In genomic region chr3:159919873-159920272, GRCh38 we compare ENCODE assay signal across 12 cellular contexts.
DNase-seq lines count a peak whose midpoint lies in the region; ATAC-seq and TF ChIP-seq lines count a peak whose summit lies in the region.
"Had no signal": no experiment of that assay in that cellular context is flagged by ENCODE, and none has a peak within 500 bp of the region (broad histone marks: within the 10 kb centered on the region; RNA-seq: fewer than 3 reads in every experiment).

No MANE protein-coding gene starts in this region.

- no peak for TF ChIP-seq CTCF in cardiac fibroblast (IDR thresholded peaks at IDR 0.05; ENCODE audit: low read depth, low read length)

- no peaks in the 10 kb centered on the region for H3K9me3 Mint-ChIP-seq in CD8-positive, alpha-beta memory T cell
- H3K9me3 Mint-ChIP-seq: IgD-negative memory B cell; T-helper 2 cell treated with Interferon-gamma antibody and Interleukin-4, amounts not matched to agents 5 μg/mL and 100 μg/mL, for 36 hours had no signal

- CTCF ChIA-PET in CD8-positive, alpha-beta memory T cell (lab: Charles Lee): no interaction called here

- no peaks in the 10 kb centered on the region for H3K36me3 ChIP-seq in CD8-positive, alpha-beta memory T cell (ENCODE audit: insufficient read depth, low read length)

- H3K27ac ChIP-seq in CD8-positive, alpha-beta memory T cell (ENCODE audit: low read depth, low read length): no peak overlapping the region

- H3K4me1 ChIP-seq in CD8-positive, alpha-beta memory T cell (ENCODE audit: insufficient read depth, low read length): no peaks in the 10 kb centered on the region

- H3K27me3 Mint-ChIP-seq in CD8-positive, alpha-beta memory T cell: peaks cover 16 to 21% of the 10 kb centered on the region in 2 donors
- H3K27me3 Mint-ChIP-seq: IgD-negative memory B cell had no signal

- no peaks in the 10 kb centered on the region for H3K36me3 Mint-ChIP-seq in CD8-positive, alpha-beta memory T cell
- H3K36me3 Mint-ChIP-seq: IgD-negative memory B cell had no signal

- H3K4me1 Mint-ChIP-seq in CD8-positive, alpha-beta memory T cell: no peaks in the 10 kb centered on the region

- H3K4me3 ChIP-seq in cardiac fibroblast (replicated peaks in 1 of 2; ENCODE audit: low read depth in 2 of 2, low read length in 2 of 2): no peak overlapping the region
- H3K4me3 ChIP-seq in CD8-positive, alpha-beta memory T cell (ENCODE audit: low read length): no peak overlapping the region

- peak; percentile 75 for ATAC-seq in GM18499 (IDR thresholded peaks at IDR 0.05; ENCODE audit: insufficient read depth, unreplicated experiment)
- peak; percentile 74 for ATAC-seq in GM21576 (IDR thresholded peaks at IDR 0.05; ENCODE audit: unreplicated experiment)
- ATAC-seq in HG03432 (IDR thresholded peaks at IDR 0.05; ENCODE audit: unreplicated experiment): peak; percentile 80

- DNase-seq in cardiac fibroblast (ENCODE audit: low read depth in 2 of 2): peak; percentile 38 to 70
- DNase-seq in CD8-positive, alpha-beta memory T cell: no peak
- DNase-seq in NCI-H128 (lab: John Stamatoyannopoulos, UW; ENCODE audit: unreplicated experiment): no peak
- DNase-seq in NCI-H526 (lab: John Stamatoyannopoulos, UW): no peak
- DNase-seq in NCI-H345 treated with DMSO at 0.1 percent for 48 hours (lab: John Stamatoyannopoulos, UW; ENCODE audit: unreplicated experiment): no peak
- DNase-seq: amygdala, left cardiac atrium had no signal

- no peak overlapping the region for H3K4me3 Mint-ChIP-seq in CD8-positive, alpha-beta memory T cell
- H3K4me3 Mint-ChIP-seq: IgD-negative memory B cell; T-helper 2 cell treated with Interferon-gamma antibody and Interleukin-4, amounts not matched to agents 5 μg/mL and 100 μg/mL, for 36 hours had no signal

- no peak overlapping the region for H3K27ac Mint-ChIP-seq in CD8-positive, alpha-beta memory T cell
- H3K27ac Mint-ChIP-seq: IgD-negative memory B cell; T-helper 2 cell treated with Interferon-gamma antibody and Interleukin-4, amounts not matched to agents 5 μg/mL and 100 μg/mL, for 36 hours had no signal

- no peaks in the 10 kb centered on the region for H3K9me3 ChIP-seq in CD8-positive, alpha-beta memory T cell (ENCODE audit: low read length)

- no peaks in the 10 kb centered on the region for H3K27me3 ChIP-seq in CD8-positive, alpha-beta memory T cell (ENCODE audit: insufficient read depth, low read length, poor library complexity, severe bottlenecking)

- POLR2A ChIA-PET in CD8-positive, alpha-beta memory T cell (lab: Charles Lee): no interaction called here

Comparison
In these comparisons a context has a peak if more than half of its experiments do, and no peak if none do; other contexts are left out.
1. DNase-seq: peak in cardiac fibroblast (2 of 2); none in CD8-positive, alpha-beta memory T cell (0 of 5), NCI-H128 (single experiment), NCI-H526 (0 of 2) and NCI-H345 treated with DMSO at 0.1 percent for 48 hours (single experiment).
2. Peak in every context shown above with its lines, with median percentiles within 50 percentile points of each other: ATAC-seq.